In the genomic region with DNA sequence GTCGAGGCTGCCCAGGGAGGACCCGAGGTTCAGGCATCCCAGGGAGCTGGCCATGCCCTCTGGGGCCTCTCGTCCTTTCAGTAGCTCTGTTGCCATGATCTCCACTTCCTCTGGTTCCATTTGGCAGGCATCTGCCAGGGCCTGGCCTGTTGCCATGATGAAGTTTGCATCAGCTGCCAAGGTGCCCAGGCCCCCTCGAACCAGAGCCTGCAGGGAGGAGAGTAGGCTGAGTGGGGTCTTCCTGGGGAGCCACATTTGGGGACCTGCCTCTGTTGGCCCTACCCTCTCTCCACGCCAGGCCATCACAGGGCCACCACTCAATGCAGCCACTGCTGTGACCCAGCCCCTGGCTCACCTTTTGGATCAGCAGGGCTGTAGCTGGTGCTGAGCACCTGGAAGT, we compare ENCODE assay signal across 18 cellular contexts.
"Had no signal": no experiment of that assay in that cellular context is flagged by ENCODE, and none has a peak within 500 bp of the region (broad histone marks: within the 10 kb centered on the region; RNA-seq: fewer than 3 reads in every experiment).

No MANE protein-coding gene starts in this region.

- H3K27ac ChIP-seq: SJCRH30 had no signal

- DNase-seq: KBM-7, MV-4-11, NCI-H1105, NCI-H1417, NCI-H1436 treated with DMSO at 0.1 percent for 48 hours, NCI-H187, NCI-H2029, NCI-H2081 treated with DMSO at 0.1 percent for 48 hours, NCI-H2171, NCI-H2227 treated with DMSO at 0.1 percent for 48 hours, NCI-H524, NCI-H526 treated with DMSO at 0.1 percent for 48 hours, NCI-H82, RPMI8226, SHP77 treated with DMSO at 0.1 percent for 48 hours, SJCRH30, T-helper 1 cell, T-helper 17 cell had no signal
